ENCODE assay signal across 26 cellular contexts in the genomic region with DNA sequence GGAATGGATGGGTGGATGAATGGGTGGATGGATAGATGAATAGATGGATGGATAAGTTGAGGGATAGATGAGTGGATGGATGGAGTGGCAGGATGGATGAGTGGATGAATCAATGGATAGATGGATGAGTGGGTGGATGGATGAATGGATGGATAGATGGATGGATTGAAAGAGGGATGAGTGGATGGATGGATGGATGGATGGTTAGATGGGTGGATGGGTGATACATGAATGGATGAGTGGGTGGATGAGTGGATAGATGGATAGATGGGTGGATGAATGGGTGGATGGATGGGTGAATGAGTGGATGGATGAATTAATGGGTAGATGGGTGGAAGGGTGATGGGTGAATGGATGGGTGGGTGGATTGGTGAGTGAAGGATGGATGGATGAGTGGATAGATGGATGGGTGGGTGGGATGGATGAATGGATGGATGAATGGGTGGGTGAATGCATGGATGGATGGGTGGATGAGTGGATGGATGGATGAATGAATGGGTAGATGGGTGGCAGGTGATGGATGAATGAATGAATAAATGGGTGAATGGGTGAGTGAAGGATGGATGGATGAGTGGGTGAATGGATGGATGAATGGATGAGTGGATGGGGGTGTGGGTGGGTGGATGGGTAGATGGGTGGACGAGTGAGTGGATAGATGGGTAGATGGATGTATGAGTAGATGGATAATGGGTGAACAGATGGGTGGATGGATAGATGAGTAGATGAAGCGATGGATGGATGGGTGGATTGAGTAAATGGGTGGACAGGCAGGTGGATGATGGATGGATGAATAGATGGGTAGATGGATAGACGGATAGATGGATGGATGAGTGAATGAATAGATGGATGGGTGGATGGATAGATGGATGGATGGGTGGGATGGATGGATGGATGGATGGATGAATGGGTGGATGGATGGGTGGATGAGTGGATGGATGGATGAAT. TPM values are rescaled to one million over a fixed set of nuclear protein-coding genes. Genes with fewer than 3 reads are reported as not detected.
DNase-seq lines count a peak whose midpoint lies in the region; ATAC-seq, FAIRE-seq and TF ChIP-seq lines count a peak whose summit lies in the region.
"Had no signal": no experiment of that assay in that cellular context is flagged by ENCODE, and none has a peak within 500 bp of the region (broad histone marks: within the 10 kb centered on the region; RNA-seq: fewer than 3 reads in every experiment).

No MANE protein-coding gene starts in this region.

- H3K9ac ChIP-seq in HepG2 (ENCODE audit: insufficient read depth, low read depth, low read length) (no peak overlapping the region), K562 (ENCODE audit: insufficient read depth in 1 of 2, low read depth in 2 of 2, low read length in 2 of 2) (no peak overlapping the region)

- H3K27me3 ChIP-seq in HepG2 (ENCODE audit: control insufficient read depth in 1 of 2, insufficient read depth in 2 of 2, low read length in 2 of 2) = peaks cover 4 to 20% of the 10 kb centered on the region in 2 experiments; a peak in 3 of 5 replicates
- no peaks in the 10 kb centered on the region for H3K27me3 ChIP-seq in right lobe of liver
- no peaks in the 10 kb centered on the region; a peak in 1 of 5 replicates for H3K27me3 ChIP-seq in K562 (ENCODE audit: control insufficient read depth in 2 of 2, insufficient read depth in 2 of 2, low read length in 2 of 2)

- WGBS in HepG2 (ENCODE audit: low lambda C conversion rate) = 16% methylated on average over 3 of the region's 3 CpGs
- WGBS in right lobe of liver (ENCODE audit: insufficient coverage, low coverage, low lambda C conversion rate, missing lambda C conversion rate) = 63% methylated on average over 3 of the region's 3 CpGs
- WGBS in K562 (ENCODE audit: insufficient coverage, low coverage, missing lambda C conversion rate) = 80% methylated on average over 3 of the region's 3 CpGs

- FAIRE-seq in HepG2 (lab: Jason Lieb, UNC) (no peak), K562 (lab: Jason Lieb, UNC) (no peak)
- FAIRE-seq: D721Med had no signal

- TF ChIP-seq EP300 in HepG2 (IDR thresholded peaks at IDR 0.05; ENCODE audit: low read depth in 2 of 2, low read length in 2 of 2) (no peak), HepG2 (CRISPR knock-in tag; IDR thresholded peaks at IDR 0.05; ENCODE audit: borderline replicate concordance) (no peak), K562 (IDR thresholded peaks at IDR 0.05; ENCODE audit: low read length) (no peak)

- TF ChIP-seq CTCF in HepG2 (CRISPR knock-in tag; IDR thresholded peaks at IDR 0.05) (no peak), right lobe of liver (IDR thresholded peaks at IDR 0.05) (no peak), K562 (IDR thresholded peaks at IDR 0.05 in 2 of 3, conservative IDR thresholded peaks at IDR 0.05 in 1 of 3; ENCODE audit: insufficient read depth in 2 of 3, low read depth in 1 of 3, low read length in 3 of 3) (no peak)

- CTCF ChIA-PET in HepG2 (lab: Yijun Ruan, JAX; ENCODE audit: low intra/inter-chr PET ratio, low total read pairs) (no interaction called here), K562 (lab: Yijun Ruan, JAX; ENCODE audit: low intra/inter-chr PET ratio) (interaction anchor here (0.6 kb wide), 1 partner anchor 77 kb away, joined by 3 read pairs; no protein-coding TSS in a partner anchor)

- no peaks in the 10 kb centered on the region for H4K20me1 ChIP-seq in HepG2 (ENCODE audit: insufficient read depth, low read length)
- H4K20me1 ChIP-seq in K562 (replicated peaks; ENCODE audit: control insufficient read depth, insufficient read depth, low read length) = no peaks in the 10 kb centered on the region

- intact Hi-C loops in HepG2 (cut with micrococcal nuclease; ENCODE audit: unreplicated experiment) = no loop called here
- intact Hi-C loops in right lobe of liver (cut with DNase I) = no loop called here
- intact Hi-C loops in K562 (cut with micrococcal nuclease) = no loop called here

- H3K9me3 ChIP-seq in HepG2 (ENCODE audit: low read length) (no peaks in the 10 kb centered on the region), right lobe of liver (no peaks in the 10 kb centered on the region), K562 (replicated peaks; ENCODE audit: control insufficient read depth, insufficient read depth, low read depth, low read length) (no peaks in the 10 kb centered on the region; the same call in 1 of the 2 replicates)

- TF ChIP-seq POLR2A in HepG2 (IDR thresholded peaks at IDR 0.05; ENCODE audit: insufficient read depth in 1 of 2, low read depth in 2 of 2, low read length in 2 of 2) (no peak), right lobe of liver (IDR thresholded peaks at IDR 0.05) (no peak), K562 (conservative IDR thresholded peaks at IDR 0.05) (no peak)

- H3K4me1 ChIP-seq in HepG2 (ENCODE audit: insufficient read depth, low read length) (peaks cover 11% of the 10 kb centered on the region), right lobe of liver (no peaks in the 10 kb centered on the region), K562 (replicated peaks in 1 of 2; ENCODE audit: control insufficient read depth in 2 of 2, insufficient read depth in 2 of 2, low read length in 2 of 2) (peaks cover 10 to 37% of the 10 kb centered on the region in 2 experiments)

- BruUV-seq in HepG2 (replicated peaks; lab: Mats Ljungman, UMichigan) = no TSS peak
- no TSS peak for BruUV-seq in K562 (replicated peaks; lab: Mats Ljungman, UMichigan)

- H3K27ac ChIP-seq in HepG2 (ENCODE audit: extremely low read length, insufficient read depth, low read length) (no peak overlapping the region), right lobe of liver (no peak overlapping the region), K562 (ENCODE audit: extremely low read depth, low read depth, low read length) (no peak overlapping the region)
- H3K27ac ChIP-seq: 22Rv1, PC-9 had no signal

- no peaks in the 10 kb centered on the region for H3K36me3 ChIP-seq in HepG2 (replicated peaks in 1 of 2; ENCODE audit: control insufficient read depth in 1 of 2, insufficient read depth in 2 of 2, low read length in 2 of 2)
- no peaks in the 10 kb centered on the region for H3K36me3 ChIP-seq in right lobe of liver
- no peaks in the 10 kb centered on the region for H3K36me3 ChIP-seq in K562 (ENCODE audit: control insufficient read depth, insufficient read depth, low read length)

- no peak overlapping the region for H2AFZ ChIP-seq in HepG2 (ENCODE audit: low read length)
- H2AFZ ChIP-seq in K562 (ENCODE audit: low read depth, low read length) = no peak overlapping the region
- H2AFZ ChIP-seq: PC-9 had no signal

- ATAC-seq in HepG2 (no peak), right lobe of liver (no peak), K562 (no peak), GM21526 (IDR thresholded peaks at IDR 0.05; ENCODE audit: low FRiP score, unreplicated experiment) (no peak), GM18511 (IDR thresholded peaks at IDR 0.05; ENCODE audit: unreplicated experiment) (no peak)
- ATAC-seq: T-cell had no signal

- POLR2A ChIA-PET in HepG2 (lab: Yijun Ruan, JAX) = no interaction called here
- POLR2A ChIA-PET in K562 (lab: Yijun Ruan, JAX) = no interaction called here

- DNase-seq in HepG2 (ENCODE audit: low spot score) (no peak), right lobe of liver (no peak), K562 (ENCODE audit: extremely low read depth in 1 of 4, low spot score in 3 of 4) (no peak), NCI-H2029 (lab: John Stamatoyannopoulos, UW) (no peak)
- DNase-seq: CD4-positive, alpha-beta T cell; GOT3; HCEC 1CT; Kasumi-1; NCI-H1105 treated with DMSO at 0.1 percent for 48 hours; NCI-H146; NCI-H1930; NCI-H446 treated with DMSO at 0.1 percent for 48 hours; NCI-H526; NCI-H82; NK-92 treated with Interleukin-12 subunit alpha and Interleukin-12 subunit beta, amount 100 ng/mL, for 24 hours; PC-9; Right ventricle myocardium superior; T-cell had no signal

- H3K4me2 ChIP-seq in HepG2 (ENCODE audit: low read depth, low read length) = no peak overlapping the region
- no peak overlapping the region for H3K4me2 ChIP-seq in K562 (ENCODE audit: insufficient read depth, low read length)
- H3K4me2 ChIP-seq: PC-9 had no signal

- H3K79me2 ChIP-seq in HepG2 (ENCODE audit: insufficient read depth, low read length) (no peaks in the 10 kb centered on the region), K562 (ENCODE audit: control insufficient read depth, insufficient read depth, low read length) (peaks cover 4% of the 10 kb centered on the region; the same call in 1 of the 3 replicates)

- in situ Hi-C loops in HepG2 (cut with HindIII; ENCODE audit: extremely low pct_ligation_motif_present, low pct_unique_long_range_greater_than_20kb) (no loop called here), K562 (cut with MboI) (no loop called here)

- TF ChIP-seq RAD21 in HepG2 (CRISPR knock-in tag; IDR thresholded peaks at IDR 0.05) (no peak), K562 (CRISPR knock-in tag; conservative IDR thresholded peaks at IDR 0.05 in 1 of 2, IDR thresholded peaks at IDR 0.05 in 1 of 2) (no peak)

- H3K4me3 ChIP-seq in HepG2 (replicated peaks in 1 of 3; ENCODE audit: insufficient read depth in 1 of 3, low read depth in 2 of 3, low read length in 3 of 3) (no peak overlapping the region), right lobe of liver (no peak overlapping the region), K562 (no peak overlapping the region)
- H3K4me3 ChIP-seq: PC-9 had no signal

- no peaks in the 10 kb centered on the region for H3K9me1 ChIP-seq in K562 (ENCODE audit: control insufficient read depth, insufficient read depth, low read length)

RNA-seq across cellular contexts. Expression of gene GNA15, which starts 17.7 kb away (rescaled TPM):
- not detected in 2 replicates for total RNA-seq in HepG2 (2016; rRNA removed; fragmentation: Illumina TruSeq; extraction: Trizol)
- not detected in 2 replicates for total RNA-seq in HepG2 (2016; cell fraction: cytosol; rRNA removed; fragmentation: Illumina TruSeq; extraction: Trizol; ENCODE audit: low read depth)
- not detected in 2 replicates for total RNA-seq in HepG2 (2016; cell fraction: insoluble cytoplasmic fraction; rRNA removed; fragmentation: Illumina TruSeq; extraction: Trizol)
- total RNA-seq in HepG2 (2016; cell fraction: membrane; rRNA removed; fragmentation: Illumina TruSeq; extraction: Trizol) = not detected in 2 replicates
- total RNA-seq in HepG2 (2016; cell fraction: nucleus; rRNA removed; fragmentation: Illumina TruSeq; extraction: Trizol) = not detected in 2 replicates
- polyA plus RNA-seq in HepG2 (2011; rRNA removed) = not detected in 2 replicates
- 0.04 TPM in 1 of 2 replicates, not detected in the other for polyA plus RNA-seq in HepG2 (2011; cell fraction: cytosol; rRNA removed)
- polyA plus RNA-seq in HepG2 (2011; cell fraction: nucleus; rRNA removed) = not detected in 2 replicates
- not detected in 2 replicates for polyA plus RNA-seq in HepG2 (2012)
- not detected in 2 replicates for polyA plus RNA-seq in HepG2 (2016; cell fraction: cytosol; fragmentation: Illumina TruSeq; extraction: Trizol; ENCODE audit: low read depth)
- polyA plus RNA-seq in HepG2 (2016; cell fraction: insoluble cytoplasmic fraction; fragmentation: Illumina TruSeq; extraction: Trizol; ENCODE audit: low read depth) = not detected in 2 replicates
- polyA plus RNA-seq in HepG2 (2016; cell fraction: membrane; fragmentation: Illumina TruSeq; extraction: Trizol; ENCODE audit: low read depth) = 0.08 TPM in 1 of 2 replicates, not detected in the other
- 0.22 TPM in 1 of 2 replicates, not detected in the other for polyA plus RNA-seq in HepG2 (2016; cell fraction: nucleus; fragmentation: Illumina TruSeq; extraction: Trizol; ENCODE audit: insufficient read depth, low read depth)
- polyA minus RNA-seq in HepG2 (2011; rRNA and poly(A)+ RNA removed; ENCODE audit: low replicate concordance) = 0.10 and 0.61 TPM in 2 replicates
- polyA minus RNA-seq in HepG2 (2011; cell fraction: cytosol; rRNA and poly(A)+ RNA removed) = not detected in 2 replicates
- polyA minus RNA-seq in HepG2 (2011; cell fraction: nucleus; rRNA and poly(A)+ RNA removed) = not detected in 2 replicates
- 1 to 10 TPM in 2 of 6 experiments, under 1 TPM in 4; 0.31 to 3.9 (median 0.83) TPM for total RNA-seq in right lobe of liver
- total RNA-seq in K562 (2011; cell fraction: chromatin; rRNA removed; ENCODE audit: low replicate concordance) = 0.35 TPM in 1 of 2 replicates, not detected in the other
- total RNA-seq in K562 (2011; cell fraction: nucleolus; rRNA removed) = 0.13 and 0.17 TPM in 2 replicates
- total RNA-seq in K562 (2011; cell fraction: nucleoplasm; rRNA removed) = not detected in 2 replicates
- 0.09 TPM in 1 of 2 replicates, not detected in the other for total RNA-seq in K562 (2014; rRNA removed)
- 0.07 and 0.13 TPM in 2 replicates for total RNA-seq in K562 (2014; rRNA removed; fragmentation: Illumina TruSeq; extraction: Trizol)
- 0.19 and 0.22 TPM in 2 replicates for total RNA-seq in K562 (2015; rRNA removed; fragmentation: Illumina TruSeq; extraction: Trizol)
- 0.13 and 0.24 TPM in 2 replicates for total RNA-seq in K562 (2021)
- polyA plus RNA-seq in K562 (2011; rRNA removed) = 0.19 and 0.22 TPM in 2 replicates
- polyA plus RNA-seq in K562 (2011; cell fraction: cytosol; rRNA removed) = 0.18 and 0.25 TPM in 2 replicates
- polyA plus RNA-seq in K562 (2011; cell fraction: nucleus; rRNA removed) = 0.29 and 0.40 TPM in 2 replicates
- polyA plus RNA-seq in K562 (2012) = 0.65 and 0.76 TPM in 2 replicates
- 0.10 and 0.22 TPM in 2 replicates for polyA plus RNA-seq in K562 (2014; fragmentation: Illumina TruSeq; extraction: Trizol)
- under 1 TPM in 1 of 2 experiments, not detected in 1; 0.03 TPM for polyA plus RNA-seq in K562 (2014; fragmentation: Nextera tagmentation; extraction: Ambion mirVana)
- 0.11 and 0.35 TPM in 2 replicates for polyA plus RNA-seq in K562 (2014; rRNA removed)
- polyA minus RNA-seq in K562 (2011; rRNA and poly(A)+ RNA removed) = 0.27 TPM in 1 of 2 replicates, not detected in the other
- polyA minus RNA-seq in K562 (2011; cell fraction: cytosol; rRNA and poly(A)+ RNA removed) = not detected in 2 replicates
- 0.13 TPM in 1 of 2 replicates, not detected in the other for polyA minus RNA-seq in K562 (2011; cell fraction: nucleus; rRNA and poly(A)+ RNA removed)
- total RNA-seq: Daoy, SK-MEL-5 had no signal

RNA-seq across cellular contexts. Expression of gene S1PR4, which starts 25.0 kb away (rescaled TPM):
- total RNA-seq in HepG2 (2016; rRNA removed; fragmentation: Illumina TruSeq; extraction: Trizol) (0.07 TPM in 1 of 2 replicates, not detected in the other), right lobe of liver (1 to 10 TPM in 3 of 6 experiments, under 1 TPM in 3; 0.53 to 2.2 (median 0.97) TPM), K562 (2014; rRNA removed) (not detected in 2 replicates), K562 (2014; rRNA removed; fragmentation: Illumina TruSeq; extraction: Trizol) (not detected in 2 replicates), K562 (2015; rRNA removed; fragmentation: Illumina TruSeq; extraction: Trizol) (not detected in 2 replicates), K562 (2021) (0.18 and 0.27 TPM in 2 replicates)
- total RNA-seq in HepG2 (2016; cell fraction: cytosol; rRNA removed; fragmentation: Illumina TruSeq; extraction: Trizol; ENCODE audit: low read depth) = not detected in 2 replicates
- 0.09 TPM in 1 of 2 replicates, not detected in the other for total RNA-seq in HepG2 (2016; cell fraction: insoluble cytoplasmic fraction; rRNA removed; fragmentation: Illumina TruSeq; extraction: Trizol)
- total RNA-seq in HepG2 (2016; cell fraction: membrane; rRNA removed; fragmentation: Illumina TruSeq; extraction: Trizol) = not detected in 2 replicates
- not detected in 2 replicates for total RNA-seq in HepG2 (2016; cell fraction: nucleus; rRNA removed; fragmentation: Illumina TruSeq; extraction: Trizol)
- polyA plus RNA-seq in HepG2 (2011; rRNA removed) (0.09 and 0.33 TPM in 2 replicates), K562 (2011; rRNA removed) (not detected in 2 replicates), K562 (2014; fragmentation: Illumina TruSeq; extraction: Trizol) (not detected in 2 replicates), K562 (2014; fragmentation: Nextera tagmentation; extraction: Ambion mirVana) (not detected), K562 (2014; rRNA removed) (0.07 TPM in 1 of 2 replicates, not detected in the other)
- polyA plus RNA-seq in HepG2 (2011; cell fraction: cytosol; rRNA removed) = not detected in 2 replicates
- 1.2 and 1.8 TPM in 2 replicates for polyA plus RNA-seq in HepG2 (2011; cell fraction: nucleus; rRNA removed)
- polyA plus RNA-seq in HepG2 (2012) = not detected in 2 replicates
- polyA plus RNA-seq in HepG2 (2016; cell fraction: cytosol; fragmentation: Illumina TruSeq; extraction: Trizol; ENCODE audit: low read depth) = not detected in 2 replicates
- not detected in 2 replicates for polyA plus RNA-seq in HepG2 (2016; cell fraction: insoluble cytoplasmic fraction; fragmentation: Illumina TruSeq; extraction: Trizol; ENCODE audit: low read depth)
- polyA plus RNA-seq in HepG2 (2016; cell fraction: membrane; fragmentation: Illumina TruSeq; extraction: Trizol; ENCODE audit: low read depth) = not detected in 2 replicates
- 0.29 TPM in 1 of 2 replicates, not detected in the other for polyA plus RNA-seq in HepG2 (2016; cell fraction: nucleus; fragmentation: Illumina TruSeq; extraction: Trizol; ENCODE audit: insufficient read depth, low read depth)
- 0.19 TPM in 1 of 2 replicates, not detected in the other for polyA minus RNA-seq in HepG2 (2011; rRNA and poly(A)+ RNA removed; ENCODE audit: low replicate concordance)
- not detected in 2 replicates for polyA minus RNA-seq in HepG2 (2011; cell fraction: cytosol; rRNA and poly(A)+ RNA removed)
- polyA minus RNA-seq in HepG2 (2011; cell fraction: nucleus; rRNA and poly(A)+ RNA removed) = 0.25 TPM in 1 of 2 replicates, not detected in the other
- not detected in 2 replicates for total RNA-seq in K562 (2011; cell fraction: chromatin; rRNA removed; ENCODE audit: low replicate concordance)
- total RNA-seq in K562 (2011; cell fraction: nucleolus; rRNA removed) = not detected in 2 replicates
- not detected in 2 replicates for total RNA-seq in K562 (2011; cell fraction: nucleoplasm; rRNA removed)
- 0.04 TPM in 1 of 2 replicates, not detected in the other for polyA plus RNA-seq in K562 (2011; cell fraction: cytosol; rRNA removed)
- 0.08 and 0.53 TPM in 2 replicates for polyA plus RNA-seq in K562 (2011; cell fraction: nucleus; rRNA removed)
- not detected in 2 replicates for polyA plus RNA-seq in K562 (2012)
- not detected in 2 replicates for polyA minus RNA-seq in K562 (2011; rRNA and poly(A)+ RNA removed)
- polyA minus RNA-seq in K562 (2011; cell fraction: cytosol; rRNA and poly(A)+ RNA removed) = not detected in 2 replicates
- polyA minus RNA-seq in K562 (2011; cell fraction: nucleus; rRNA and poly(A)+ RNA removed) = 0.13 TPM in 1 of 2 replicates, not detected in the other
- total RNA-seq: Daoy, G401, RPMI7951, SK-MEL-5 had no signal

RNA-seq across cellular contexts. Expression of gene NCLN, which starts 32.2 kb away (rescaled TPM):
- total RNA-seq in HepG2 (2016; rRNA removed; fragmentation: Illumina TruSeq; extraction: Trizol) (20.0 and 56.0 TPM in 2 replicates), right lobe of liver (10 to 100 TPM; 32.0 to 59.9 (median 40.4) TPM), K562 (2014; rRNA removed) (49.3 and 79.1 TPM in 2 replicates), K562 (2014; rRNA removed; fragmentation: Illumina TruSeq; extraction: Trizol) (11.6 and 20.2 TPM in 2 replicates), K562 (2015; rRNA removed; fragmentation: Illumina TruSeq; extraction: Trizol) (39.7 and 47.4 TPM in 2 replicates), K562 (2021) (120 and 126 TPM in 2 replicates)
- total RNA-seq in HepG2 (2016; cell fraction: cytosol; rRNA removed; fragmentation: Illumina TruSeq; extraction: Trizol; ENCODE audit: low read depth) = 14.5 and 16.6 TPM in 2 replicates
- total RNA-seq in HepG2 (2016; cell fraction: insoluble cytoplasmic fraction; rRNA removed; fragmentation: Illumina TruSeq; extraction: Trizol) = 22.2 and 58.2 TPM in 2 replicates
- total RNA-seq in HepG2 (2016; cell fraction: membrane; rRNA removed; fragmentation: Illumina TruSeq; extraction: Trizol) = 36.2 and 36.4 TPM in 2 replicates
- 45.5 and 60.9 TPM in 2 replicates for total RNA-seq in HepG2 (2016; cell fraction: nucleus; rRNA removed; fragmentation: Illumina TruSeq; extraction: Trizol)
- polyA plus RNA-seq in HepG2 (2011; rRNA removed) (42.6 and 55.5 TPM in 2 replicates), K562 (2011; rRNA removed) (39.6 and 55.9 TPM in 2 replicates), K562 (2014; fragmentation: Illumina TruSeq; extraction: Trizol) (25.6 and 56.1 TPM in 2 replicates), K562 (2014; fragmentation: Nextera tagmentation; extraction: Ambion mirVana) (1 to 10 TPM; 3.8 to 5.9 TPM), K562 (2014; rRNA removed) (58.0 and 62.8 TPM in 2 replicates)
- 34.0 and 56.6 TPM in 2 replicates for polyA plus RNA-seq in HepG2 (2011; cell fraction: cytosol; rRNA removed)
- 87.2 and 112 TPM in 2 replicates for polyA plus RNA-seq in HepG2 (2011; cell fraction: nucleus; rRNA removed)
- polyA plus RNA-seq in HepG2 (2012) = 29.1 and 45.2 TPM in 2 replicates
- 21.6 and 23.7 TPM in 2 replicates for polyA plus RNA-seq in HepG2 (2016; cell fraction: cytosol; fragmentation: Illumina TruSeq; extraction: Trizol; ENCODE audit: low read depth)
- 19.8 and 29.4 TPM in 2 replicates for polyA plus RNA-seq in HepG2 (2016; cell fraction: insoluble cytoplasmic fraction; fragmentation: Illumina TruSeq; extraction: Trizol; ENCODE audit: low read depth)
- polyA plus RNA-seq in HepG2 (2016; cell fraction: membrane; fragmentation: Illumina TruSeq; extraction: Trizol; ENCODE audit: low read depth) = 31.3 and 31.9 TPM in 2 replicates
- 109 and 110 TPM in 2 replicates for polyA plus RNA-seq in HepG2 (2016; cell fraction: nucleus; fragmentation: Illumina TruSeq; extraction: Trizol; ENCODE audit: insufficient read depth, low read depth)
- 99.1 and 126 TPM in 2 replicates for polyA minus RNA-seq in HepG2 (2011; rRNA and poly(A)+ RNA removed; ENCODE audit: low replicate concordance)
- 41.8 and 46.2 TPM in 2 replicates for polyA minus RNA-seq in HepG2 (2011; cell fraction: cytosol; rRNA and poly(A)+ RNA removed)
- 16.4 and 18.6 TPM in 2 replicates for polyA minus RNA-seq in HepG2 (2011; cell fraction: nucleus; rRNA and poly(A)+ RNA removed)
- 48.8 and 166 TPM in 2 replicates for total RNA-seq in K562 (2011; cell fraction: chromatin; rRNA removed; ENCODE audit: low replicate concordance)
- total RNA-seq in K562 (2011; cell fraction: nucleolus; rRNA removed) = 171 and 189 TPM in 2 replicates
- total RNA-seq in K562 (2011; cell fraction: nucleoplasm; rRNA removed) = 87.3 and 91.6 TPM in 2 replicates
- 53.3 and 119 TPM in 2 replicates for polyA plus RNA-seq in K562 (2011; cell fraction: cytosol; rRNA removed)
- 113 and 190 TPM in 2 replicates for polyA plus RNA-seq in K562 (2011; cell fraction: nucleus; rRNA removed)
- 69.1 and 86.6 TPM in 2 replicates for polyA plus RNA-seq in K562 (2012)
- 11.0 and 30.4 TPM in 2 replicates for polyA minus RNA-seq in K562 (2011; rRNA and poly(A)+ RNA removed)
- polyA minus RNA-seq in K562 (2011; cell fraction: cytosol; rRNA and poly(A)+ RNA removed) = 50.3 and 58.3 TPM in 2 replicates
- polyA minus RNA-seq in K562 (2011; cell fraction: nucleus; rRNA and poly(A)+ RNA removed) = 23.9 and 31.8 TPM in 2 replicates

RNA-seq across cellular contexts. Expression of gene GNA11, which starts 59.4 kb away (rescaled TPM):
- total RNA-seq in HepG2 (2016; rRNA removed; fragmentation: Illumina TruSeq; extraction: Trizol) (18.8 and 26.8 TPM in 2 replicates), right lobe of liver (10 to 100 TPM; 19.5 to 28.0 (median 22.4) TPM), K562 (2014; rRNA removed) (14.5 and 19.3 TPM in 2 replicates), K562 (2014; rRNA removed; fragmentation: Illumina TruSeq; extraction: Trizol) (7.0 and 12.7 TPM in 2 replicates), K562 (2015; rRNA removed; fragmentation: Illumina TruSeq; extraction: Trizol) (13.4 and 16.5 TPM in 2 replicates), K562 (2021) (24.3 and 24.8 TPM in 2 replicates)
- total RNA-seq in HepG2 (2016; cell fraction: cytosol; rRNA removed; fragmentation: Illumina TruSeq; extraction: Trizol; ENCODE audit: low read depth) = 4.5 and 5.5 TPM in 2 replicates
- total RNA-seq in HepG2 (2016; cell fraction: insoluble cytoplasmic fraction; rRNA removed; fragmentation: Illumina TruSeq; extraction: Trizol) = 16.2 and 28.2 TPM in 2 replicates
- 20.2 and 20.3 TPM in 2 replicates for total RNA-seq in HepG2 (2016; cell fraction: membrane; rRNA removed; fragmentation: Illumina TruSeq; extraction: Trizol)
- total RNA-seq in HepG2 (2016; cell fraction: nucleus; rRNA removed; fragmentation: Illumina TruSeq; extraction: Trizol) = 13.2 and 15.8 TPM in 2 replicates
- polyA plus RNA-seq in HepG2 (2011; rRNA removed) (16.0 and 16.8 TPM in 2 replicates), K562 (2011; rRNA removed) (3.6 and 9.7 TPM in 2 replicates), K562 (2014; fragmentation: Illumina TruSeq; extraction: Trizol) (23.5 and 24.5 TPM in 2 replicates), K562 (2014; fragmentation: Nextera tagmentation; extraction: Ambion mirVana) (under 1 TPM; 0.18 to 0.21 TPM), K562 (2014; rRNA removed) (16.6 and 18.2 TPM in 2 replicates)
- 18.0 and 19.4 TPM in 2 replicates for polyA plus RNA-seq in HepG2 (2011; cell fraction: cytosol; rRNA removed)
- polyA plus RNA-seq in HepG2 (2011; cell fraction: nucleus; rRNA removed) = 24.5 and 30.8 TPM in 2 replicates
- polyA plus RNA-seq in HepG2 (2012) = 21.5 and 25.5 TPM in 2 replicates
- polyA plus RNA-seq in HepG2 (2016; cell fraction: cytosol; fragmentation: Illumina TruSeq; extraction: Trizol; ENCODE audit: low read depth) = 4.2 and 4.6 TPM in 2 replicates
- polyA plus RNA-seq in HepG2 (2016; cell fraction: insoluble cytoplasmic fraction; fragmentation: Illumina TruSeq; extraction: Trizol; ENCODE audit: low read depth) = 25.9 and 33.9 TPM in 2 replicates
- polyA plus RNA-seq in HepG2 (2016; cell fraction: membrane; fragmentation: Illumina TruSeq; extraction: Trizol; ENCODE audit: low read depth) = 14.1 and 15.9 TPM in 2 replicates
- polyA plus RNA-seq in HepG2 (2016; cell fraction: nucleus; fragmentation: Illumina TruSeq; extraction: Trizol; ENCODE audit: insufficient read depth, low read depth) = 31.1 and 31.9 TPM in 2 replicates
- 36.6 and 52.6 TPM in 2 replicates for polyA minus RNA-seq in HepG2 (2011; rRNA and poly(A)+ RNA removed; ENCODE audit: low replicate concordance)
- polyA minus RNA-seq in HepG2 (2011; cell fraction: cytosol; rRNA and poly(A)+ RNA removed) = 10.8 and 16.8 TPM in 2 replicates
- 6.7 and 7.1 TPM in 2 replicates for polyA minus RNA-seq in HepG2 (2011; cell fraction: nucleus; rRNA and poly(A)+ RNA removed)
- 18.8 and 42.3 TPM in 2 replicates for total RNA-seq in K562 (2011; cell fraction: chromatin; rRNA removed; ENCODE audit: low replicate concordance)
- total RNA-seq in K562 (2011; cell fraction: nucleolus; rRNA removed) = 20.7 and 22.8 TPM in 2 replicates
- total RNA-seq in K562 (2011; cell fraction: nucleoplasm; rRNA removed) = 12.6 and 17.6 TPM in 2 replicates
- polyA plus RNA-seq in K562 (2011; cell fraction: cytosol; rRNA removed) = 11.1 and 14.7 TPM in 2 replicates
- 18.1 and 22.6 TPM in 2 replicates for polyA plus RNA-seq in K562 (2011; cell fraction: nucleus; rRNA removed)
- polyA plus RNA-seq in K562 (2012) = 22.6 and 23.5 TPM in 2 replicates
- polyA minus RNA-seq in K562 (2011; rRNA and poly(A)+ RNA removed) = 1.6 and 10.8 TPM in 2 replicates
- 10.8 and 11.5 TPM in 2 replicates for polyA minus RNA-seq in K562 (2011; cell fraction: cytosol; rRNA and poly(A)+ RNA removed)
- polyA minus RNA-seq in K562 (2011; cell fraction: nucleus; rRNA and poly(A)+ RNA removed) = 4.6 and 5.7 TPM in 2 replicates

Comparison
In these comparisons a context has a peak if more than half of its experiments do, and no peak if none do; other contexts are left out.
1. Of the 241 proteins assayed by ChIP-seq in both HepG2 and K562: peak only in HepG2: FOXK2 and NBN; only in K562: EHMT2; in both: none; in neither: 236; mixed calls (peak in some experiments, not most) for 2.